In genomic region chr2:210003394-210003793, GRCh38 we compare ENCODE assay signal across 8 cellular contexts. TPM values are rescaled to one million over a fixed set of nuclear protein-coding genes. Genes with fewer than 3 reads are reported as not detected.
A peak's percentile ranks its signal among the peaks of the same experiment; 100 is the strongest.
DNase-seq lines count a peak whose midpoint lies in the region; ATAC-seq and TF ChIP-seq lines count a peak whose summit lies in the region.

No MANE protein-coding gene starts in this region.

- H3K4me3 ChIP-seq in OCI-LY3 (ENCODE audit: low read length) (peak overlapping the region; percentile 84), endodermal cell (ENCODE audit: low read length) (peak overlapping the region; percentile 95)

- H3K9ac ChIP-seq in OCI-LY3 (ENCODE audit: low read length) (peak overlapping the region; percentile 88), endodermal cell (ENCODE audit: extremely low read depth, low read length, poor library complexity, severe bottlenecking) (peak overlapping the region; percentile 74)

- H3K9me3 ChIP-seq in OCI-LY3 (ENCODE audit: insufficient read depth, low read length), result no peaks in the 10 kb centered on the region
- H3K9me3 ChIP-seq in endodermal cell (ENCODE audit: control insufficient read depth, low read length), result no peaks in the 10 kb centered on the region

- H3K79me2 ChIP-seq in OCI-LY3 (ENCODE audit: low read length), result peaks cover 60% of the 10 kb centered on the region

- H3K27me3 Mint-ChIP-seq in endodermal cell (ENCODE audit: insufficient read depth), result peaks cover 1% of the 10 kb centered on the region
- H3K27me3 Mint-ChIP-seq in osteocyte (ENCODE audit: unreplicated experiment), result no peaks in the 10 kb centered on the region

- H3K4me3 Mint-ChIP-seq in endodermal cell (peak overlapping the region; percentile 97), osteocyte (ENCODE audit: unreplicated experiment) (peak overlapping the region; percentile 91)

- no peak overlapping the region for H2AFZ ChIP-seq in OCI-LY3 (ENCODE audit: low read depth, low read length)

- H3K27me3 ChIP-seq in OCI-LY3 (ENCODE audit: low read depth, low read length), result no peaks in the 10 kb centered on the region
- H3K27me3 ChIP-seq in endodermal cell (ENCODE audit: control insufficient read depth, insufficient read depth, low read length, poor library complexity, severe bottlenecking), result no peaks in the 10 kb centered on the region

- H3K36me3 ChIP-seq in OCI-LY3 (replicated peaks; ENCODE audit: low read depth, low read length) (peaks cover 28% of the 10 kb centered on the region), endodermal cell (ENCODE audit: control insufficient read depth, insufficient read depth, low read length) (peaks cover 16% of the 10 kb centered on the region)

- peaks cover 7% of the 10 kb centered on the region for H3K36me3 Mint-ChIP-seq in endodermal cell (ENCODE audit: low read depth)
- H3K36me3 Mint-ChIP-seq in osteocyte (ENCODE audit: unreplicated experiment), result peaks cover 6% of the 10 kb centered on the region

- peak overlapping the region; percentile 63 for H3K27ac ChIP-seq in OCI-LY3 (ENCODE audit: low read length)
- no peak overlapping the region for H3K27ac ChIP-seq in endodermal cell (ENCODE audit: low read depth, low read length)

- DNase-seq in GF-D8 (lab: John Stamatoyannopoulos, UW), result peak; percentile 71
- DNase-seq in endodermal cell, result no peak
- no peak for DNase-seq in osteocyte (ENCODE audit: extremely low spot score, unreplicated experiment)
- no peak for DNase-seq in NCI-H82 treated with DMSO at 0.1 percent for 48 hours (lab: John Stamatoyannopoulos, UW; ENCODE audit: unreplicated experiment)
- no peak for DNase-seq in GM19238 (ENCODE audit: insufficient read length, low spot score)
- no peak for DNase-seq in GM13976 (ENCODE audit: low spot score)

- H3K4me1 Mint-ChIP-seq in endodermal cell, result peaks cover 19% of the 10 kb centered on the region
- H3K4me1 Mint-ChIP-seq in osteocyte (ENCODE audit: unreplicated experiment), result peaks cover 27% of the 10 kb centered on the region

- in situ Hi-C loops in GM13976 (cut with MboI; ENCODE audit: low sequenced_read_pairs, unreplicated experiment), result no loop called here

- peaks cover 42% of the 10 kb centered on the region for H4K20me1 ChIP-seq in OCI-LY3 (ENCODE audit: insufficient read depth, low read length)

- peak overlapping the region; percentile 73 for H3K4me2 ChIP-seq in OCI-LY3 (ENCODE audit: low read length)

- no peak for TF ChIP-seq CTCF in OCI-LY3 (IDR thresholded peaks at IDR 0.05; ENCODE audit: low read depth, low read length)
- TF ChIP-seq CTCF in endodermal cell (conservative IDR thresholded peaks at IDR 0.05), result no peak
- no peak for TF ChIP-seq CTCF in osteocyte (IDR thresholded peaks at IDR 0.05)
- TF ChIP-seq CTCF in GM13976 (IDR thresholded peaks at IDR 0.05; ENCODE audit: borderline replicate concordance, control extremely low read depth, extremely low read depth, insufficient read depth, missing control alignments), result no peak

- H3K9me3 Mint-ChIP-seq in endodermal cell (no peaks in the 10 kb centered on the region), osteocyte (ENCODE audit: unreplicated experiment) (no peaks in the 10 kb centered on the region)

- H3K4me1 ChIP-seq in OCI-LY3 (ENCODE audit: low read length) (peaks cover 49% of the 10 kb centered on the region), endodermal cell (ENCODE audit: control insufficient read depth, insufficient read depth, low read length) (peaks cover 10% of the 10 kb centered on the region)

- ATAC-seq in GM19324 (IDR thresholded peaks at IDR 0.05; ENCODE audit: low FRiP score, unreplicated experiment), result no peak

- WGBS in endodermal cell (ENCODE audit: insufficient coverage in 1 of 2, insufficient read length in 1 of 2), 2 experiments, result 18% methylated on average over 1 of the region's 1 CpG; no CpG with 5 or more reads in 1 of the 2 experiments

- no peak overlapping the region for H3K27ac Mint-ChIP-seq in endodermal cell
- H3K27ac Mint-ChIP-seq in osteocyte (ENCODE audit: unreplicated experiment), result no peak overlapping the region

RNA-seq across cellular contexts. Expression of gene RPE, which starts 1.0 kb away (rescaled TPM):
- total RNA-seq in endodermal cell (10 to 100 TPM; 58.4 TPM), osteocyte (39.0 and 45.7 TPM in 2 replicates)
- polyA plus RNA-seq in endodermal cell (2013, experiment 1 of 2), result 41.1 TPM
- 37.5 TPM for polyA plus RNA-seq in endodermal cell (2013, experiment 2 of 2)
